Comparison of ENCODE assay signal across 16 cellular contexts in genomic region chr1:59898927-59899326, GRCh38. TPM values are rescaled to one million over a fixed set of nuclear protein-coding genes. Genes with fewer than 3 reads are reported as not detected.
DNase-seq lines count a peak whose midpoint lies in the region; TF ChIP-seq lines count a peak whose summit lies in the region.
"Had no signal": no experiment of that assay in that cellular context is flagged by ENCODE, and none has a peak within 500 bp of the region (broad histone marks: within the 10 kb centered on the region; RNA-seq: fewer than 3 reads in every experiment).

No MANE protein-coding gene starts in this region.

- 46% methylated on average over 3 of the region's 3 CpGs for WGBS in esophagus muscularis mucosa

- no peak overlapping the region for H3K27ac ChIP-seq in esophagus muscularis mucosa (replicated peaks in 1 of 4)

- TF ChIP-seq POLR2A in esophagus muscularis mucosa (IDR thresholded peaks at IDR 0.05; ENCODE audit: low read depth): no peak

- H3K36me3 ChIP-seq in esophagus muscularis mucosa: no peaks in the 10 kb centered on the region

- no peak for TF ChIP-seq EP300 in esophagus muscularis mucosa (IDR thresholded peaks at IDR 0.05)

- intact Hi-C loops in esophagus muscularis mucosa (cut with DNase I): no loop called here

- no peak overlapping the region for H3K4me3 ChIP-seq in esophagus muscularis mucosa

- TF ChIP-seq CTCF in esophagus muscularis mucosa (IDR thresholded peaks at IDR 0.05): no peak

- H3K27me3 ChIP-seq in esophagus muscularis mucosa: no peaks in the 10 kb centered on the region

- H3K4me1 ChIP-seq in esophagus muscularis mucosa: peaks cover 0 to 11% (median 0%) of the 10 kb centered on the region in 4 donors

- peak; percentile 19 for DNase-seq in GM03348 (ENCODE audit: low spot score)
- DNase-seq in amniotic epithelial cell (ENCODE audit: low read depth): peak; percentile 52
- peak; percentile 0 for DNase-seq in esophagus muscularis mucosa (ENCODE audit: extremely low spot score)
- DNase-seq in kidney glomerular epithelial cell (lab: John Stamatoyannopoulos, UW): peak; percentile 8
- no peak for DNase-seq in 8988T
- no peak for DNase-seq in activated effector memory CD4-positive, alpha-beta T cell treated with Interleukin-2 at 50 U/mL for 16 hours
- no peak for DNase-seq in NCI-H1048 (lab: John Stamatoyannopoulos, UW)
- DNase-seq in dermis blood vessel endothelial cell: no peak
- DNase-seq: Caco-2, H9, NCI-H1436, NCI-H2029, NCI-H2171, NCI-H446 treated with DMSO at 0.1 percent for 48 hours, NCI-H748 treated with DMSO at 0.1 percent for 48 hours, PC-3 had no signal

- H3K9me3 ChIP-seq in esophagus muscularis mucosa: no peaks in the 10 kb centered on the region
- H3K9me3 ChIP-seq: Caco-2 had no signal

RNA-seq across cellular contexts. Expression of gene CYP2J2, which starts 27.6 kb away (rescaled TPM):
- total RNA-seq in esophagus muscularis mucosa (under 1 TPM in 3 of 4 donors, not detected in 1; 0.17 to 0.42 (median 0.26) TPM), dermis blood vessel endothelial cell (0.37 TPM in 1 of 2 replicates, not detected in the other)

Comparison
In these comparisons a context has a peak if more than half of its experiments do, and no peak if none do; other contexts are left out.
1. DNase-seq: peak in GM03348 (single experiment), amniotic epithelial cell (single experiment), esophagus muscularis mucosa (single experiment) and kidney glomerular epithelial cell (single experiment); none in 8988T (single experiment), activated effector memory CD4-positive, alpha-beta T cell treated with Interleukin-2 at 50 U/mL for 16 hours (single experiment), NCI-H1048 (single experiment) and dermis blood vessel endothelial cell (single experiment).